In the genomic region with DNA sequence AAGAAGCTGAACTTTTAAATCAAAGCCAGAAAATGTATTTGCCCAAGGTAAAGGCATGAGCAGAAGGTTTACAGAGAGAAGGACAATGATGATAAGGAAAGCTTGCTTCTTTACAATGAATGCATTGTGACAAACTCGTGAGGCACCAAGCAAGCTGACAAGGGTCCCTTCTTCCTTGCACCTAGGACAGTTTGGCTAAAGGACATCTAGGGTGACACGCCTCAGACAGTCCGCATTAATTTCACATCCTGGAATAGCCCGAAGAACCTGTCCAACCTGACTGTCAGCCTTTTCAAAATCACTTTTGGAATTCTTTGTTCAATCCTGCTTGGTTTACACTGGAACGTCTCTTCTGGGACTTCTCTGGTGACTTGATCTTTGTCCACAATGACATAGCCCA, we compare ENCODE assay signal across 16 cellular contexts.
DNase-seq lines count a peak whose midpoint lies in the region; ATAC-seq, FAIRE-seq and TF ChIP-seq lines count a peak whose summit lies in the region.
"Had no signal": no experiment of that assay in that cellular context is flagged by ENCODE, and none has a peak within 500 bp of the region (broad histone marks: within the 10 kb centered on the region; RNA-seq: fewer than 3 reads in every experiment).

No MANE protein-coding gene starts in this region.

- no peaks in the 10 kb centered on the region for H3K27me3 ChIP-seq in neutrophil
- H3K27me3 ChIP-seq: stomach had no signal

- H3K27me3 Mint-ChIP-seq in T-cell = no peaks in the 10 kb centered on the region

- H3K27ac ChIP-seq in neutrophil = peak overlapping the region; percentile 96

- H3K36me3 Mint-ChIP-seq in T-cell = no peaks in the 10 kb centered on the region

- DNase-seq in COLO668 (lab: John Stamatoyannopoulos, UW; ENCODE audit: unreplicated experiment) (peak; percentile 0), LNCaP clone FGC (ENCODE audit: low read depth) (peak; percentile 54), T-cell (no peak), AML-193 (lab: John Stamatoyannopoulos, UW) (no peak), NCI-H226 (no peak), GM12892 (ENCODE audit: insufficient read length) (no peak), NCI-H1436 (lab: John Stamatoyannopoulos, UW) (no peak)
- DNase-seq: activated CD8-positive, alpha-beta memory T cell treated with anti-CD3 and anti-CD28 coated beads for 24 hours; anterior cingulate cortex; cortex of kidney; kidney glomerular epithelial cell; occipital lobe; SK-N-SH had no signal

- no peaks in the 10 kb centered on the region for H3K36me3 ChIP-seq in neutrophil
- H3K36me3 ChIP-seq: stomach had no signal

- FAIRE-seq in GM12892 (lab: Jason Lieb, UNC) = no peak

- ATAC-seq in T-cell (replicated peaks in 1 of 4) = no peak

- H3K9me3 Mint-ChIP-seq in T-cell = peaks cover 0 to 9% (median 3%) of the 10 kb centered on the region in 3 donors

- peak overlapping the region; percentile 95 to 99 for H3K27ac Mint-ChIP-seq in T-cell

- no peak for TF ChIP-seq POLR2A in GM12892 (IDR thresholded peaks at IDR 0.05; ENCODE audit: low read depth, low read length)

- POLR2A ChIA-PET in T-cell (lab: Charles Lee) = interaction anchor here in 1 of 2 donors (0.6 kb wide), 1 partner anchor 74 kb away, joined by 4 read pairs; no protein-coding TSS in a partner anchor

- H3K4me3 Mint-ChIP-seq in T-cell = no peak overlapping the region

- CTCF ChIA-PET in T-cell (lab: Charles Lee) = no interaction called here

- no peak for TF ChIP-seq CTCF in LNCaP clone FGC (IDR thresholded peaks at IDR 0.05; ENCODE audit: control insufficient read depth, extremely low read depth, insufficient read depth)
- no peak for TF ChIP-seq CTCF in neutrophil (IDR thresholded peaks at IDR 0.05)

- no peak overlapping the region for H3K4me3 ChIP-seq in LNCaP clone FGC (ENCODE audit: low read depth, low read length)
- H3K4me3 ChIP-seq in neutrophil (ENCODE audit: low read depth in 1 of 2, low read length in 1 of 2) = peak overlapping the region in 1 of 2 experiments; percentile 36
- H3K4me3 ChIP-seq: smooth muscle cell, stomach had no signal

- peaks cover 80 to 81% of the 10 kb centered on the region in 2 experiments for H3K4me1 ChIP-seq in neutrophil (ENCODE audit: control insufficient read depth in 1 of 2, insufficient read depth in 1 of 2, low read depth in 1 of 2, low read length in 1 of 2)

- no peaks in the 10 kb centered on the region for H3K9me3 ChIP-seq in neutrophil
- H3K9me3 ChIP-seq: SK-N-SH, stomach had no signal

- peaks cover 31 to 60% (median 36%) of the 10 kb centered on the region in 3 donors for H3K4me1 Mint-ChIP-seq in T-cell

Comparison
In these comparisons a context has a peak if more than half of its experiments do, and no peak if none do; other contexts are left out.
1. DNase-seq: peak in COLO668 (single experiment) and LNCaP clone FGC (single experiment); none in T-cell (0 of 34), AML-193 (0 of 2), NCI-H226 (single experiment), GM12892 (single experiment) and NCI-H1436 (single experiment).